15 cellular contexts compared by ENCODE assay signal in genomic region chr18:37481058-37481457, GRCh38.
DNase-seq lines count a peak whose midpoint lies in the region; FAIRE-seq and TF ChIP-seq lines count a peak whose summit lies in the region.
"Had no signal": no experiment of that assay in that cellular context is flagged by ENCODE, and none has a peak within 500 bp of the region (broad histone marks: within the 10 kb centered on the region; RNA-seq: fewer than 3 reads in every experiment).

No MANE protein-coding gene starts in this region.

- H3K36me3 Mint-ChIP-seq in chondrocyte (ENCODE audit: low read depth), result no peaks in the 10 kb centered on the region
- H3K36me3 Mint-ChIP-seq: CD4-positive, CD25-positive, alpha-beta regulatory T cell had no signal

- 0 out of 2 replicates have a peak overlapping the region, but pooled peaks have one; percentile 37 for H2BK15ac ChIP-seq in H1 (ENCODE audit: low read length)

- H3K4me1 Mint-ChIP-seq in chondrocyte (ENCODE audit: low read depth), result peaks cover 5% of the 10 kb centered on the region

- no peaks in the 10 kb centered on the region for H3K4me1 ChIP-seq in HEK293 (ENCODE audit: control insufficient read depth, insufficient read depth, low read length)
- H3K4me1 ChIP-seq in H1 (replicated peaks in 1 of 4; ENCODE audit: control insufficient read depth in 3 of 4, insufficient read depth in 4 of 4, low read length in 3 of 4), result peaks cover 3 to 17% (median 10%) of the 10 kb centered on the region in 4 experiments

- no peak overlapping the region for H3K27ac Mint-ChIP-seq in chondrocyte (ENCODE audit: unreplicated experiment)

- H4K20me1 ChIP-seq in H1 (replicated peaks in 1 of 2; ENCODE audit: control insufficient read depth in 1 of 2, insufficient read depth in 2 of 2, low read length in 2 of 2), result no peaks in the 10 kb centered on the region

- H2BK12ac ChIP-seq in H1 (ENCODE audit: low read depth, low read length), result no peak overlapping the region

- DNase-seq in Caki2 (ENCODE audit: low read depth) (peak; percentile 51), H1 (ENCODE audit: low read depth in 1 of 2, low spot score in 2 of 2) (no peak), left kidney (ENCODE audit: low read depth, low spot score) (peak; percentile 84), NCI-H1436 treated with DMSO at 0.1 percent for 48 hours (lab: John Stamatoyannopoulos, UW) (no peak), chondrocyte (ENCODE audit: low spot score) (no peak), amniotic stem cell (lab: John Stamatoyannopoulos, UW) (no peak)
- DNase-seq: CD4-positive, CD25-positive, alpha-beta regulatory T cell; GF-D8; NCI-H1092; NCI-H187; NCI-H526 had no signal

- TF ChIP-seq EP300 in H1 (IDR thresholded peaks at IDR 0.05; ENCODE audit: borderline replicate concordance in 1 of 2, low read depth in 2 of 2, low read length in 2 of 2), result no peak

- H3K23me2 ChIP-seq in H1 (ENCODE audit: low read depth, low read length), result peaks cover 4% of the 10 kb centered on the region

- H3K9me3 Mint-ChIP-seq in chondrocyte (ENCODE audit: low read depth), result no peaks in the 10 kb centered on the region

- TF ChIP-seq POLR2A in H1 (IDR thresholded peaks at IDR 0.05; ENCODE audit: control extremely low read depth in 1 of 2, low read depth in 2 of 2, low read length in 2 of 2), result no peak

- WGBS in H1 (ENCODE audit: extremely low coverage in 1 of 2, insufficient coverage in 1 of 2, insufficient read length in 1 of 2, insufficient replicate concordance in 2 of 2, low coverage in 1 of 2, low lambda C conversion rate in 2 of 2, missing lambda C conversion rate in 1 of 2), 2 experiments, result 80% methylated on average over 6 of the region's 6 CpGs; no CpG with 5 or more reads in 1 of the 2 experiments

- no peak for FAIRE-seq in H1 (lab: Jason Lieb, UNC)
- FAIRE-seq: HepG2 had no signal

- H3K14ac ChIP-seq in H1 (ENCODE audit: insufficient read length), result no peak overlapping the region

- H2AFZ ChIP-seq in H1 (ENCODE audit: low read length), result no peak overlapping the region

- POLR2A ChIA-PET in HEK293 (lab: Yijun Ruan, JAX), result no interaction called here
- POLR2A ChIA-PET in H1 (lab: Charles Lee; ENCODE audit: partially characterized antibody), result interaction anchor here (0.6 to 1.0 kb wide), 2 partner anchors 21 to 541 kb away, joined by 3 to 4 read pairs; no protein-coding TSS in a partner anchor

- H3K4ac ChIP-seq in H1 (replicated peaks; ENCODE audit: insufficient read length, low read depth, low read length), result no peak overlapping the region

- H4K5ac ChIP-seq in H1 (ENCODE audit: insufficient read length, low read depth, low read length), result no peak overlapping the region

- no peaks in the 10 kb centered on the region for H3K9me3 ChIP-seq in HEK293 (ENCODE audit: control insufficient read depth, insufficient read depth, low read depth, low read length)
- H3K9me3 ChIP-seq in H1 (ENCODE audit: insufficient read depth in 2 of 2, low read depth in 1 of 2, low read length in 1 of 2), result no peaks in the 10 kb centered on the region

- TF ChIP-seq CTCF in HEK293 (tag by site-specific recombination; IDR thresholded peaks at IDR 0.05) (no peak), H1 (IDR thresholded peaks at IDR 0.05; ENCODE audit: control extremely low read depth in 1 of 3, insufficient read depth in 1 of 3, low read depth in 1 of 3, low read length in 3 of 3) (peak in 2 of 3 experiments; percentile 1 to 11; a peak in 1 of 4 replicates), chondrocyte (IDR thresholded peaks at IDR 0.05) (no peak)

- H2BK20ac ChIP-seq in H1 (ENCODE audit: low read length), result no peak overlapping the region

- H3K4me3 Mint-ChIP-seq in chondrocyte (ENCODE audit: unreplicated experiment), result no peak overlapping the region
- H3K4me3 Mint-ChIP-seq: CD4-positive, CD25-positive, alpha-beta regulatory T cell had no signal

- H3K56ac ChIP-seq in H1 (replicated peaks; ENCODE audit: insufficient read length, low read depth, low read length), result no peak overlapping the region

- H2BK5ac ChIP-seq in H1 (ENCODE audit: low read depth, low read length), result no peak overlapping the region

- CTCF ChIA-PET in HEK293 (lab: Yijun Ruan, JAX), result interaction anchor here (0.6 to 1.5 kb wide), 4 partner anchors 8 to 248 kb away, joined by 3 read pairs; no protein-coding TSS in a partner anchor
- CTCF ChIA-PET in H1 (lab: Charles Lee; ENCODE audit: partially characterized antibody), result interaction anchor here (0.7 to 9.8 kb wide), 14 partner anchors 10 to 148 kb away, joined by 3 to 93 read pairs (median 4); no protein-coding TSS in a partner anchor

- no peak overlapping the region for H3K4me2 ChIP-seq in H1 (ENCODE audit: insufficient read depth in 1 of 2, low read depth in 2 of 2, low read length in 2 of 2)
- H3K4me2 ChIP-seq: KMS-11 had no signal

- H3K9ac ChIP-seq in H1 (replicated peaks in 1 of 4; ENCODE audit: extremely low read depth in 1 of 4, low read depth in 3 of 4, low read length in 3 of 4), result no peak overlapping the region
- H3K9ac ChIP-seq: KMS-11 had no signal

- H3K27me3 ChIP-seq in H1 (replicated peaks in 1 of 4; ENCODE audit: control insufficient read depth in 3 of 4, extremely low read depth in 1 of 4, insufficient read depth in 3 of 4, low read length in 3 of 4), result peaks cover 0 to 11% (median 6%) of the 10 kb centered on the region in 4 experiments; a peak in 6 of 7 replicates

- no peak overlapping the region for H3K18ac ChIP-seq in H1 (ENCODE audit: extremely low read depth, low read length)

- no peak overlapping the region for H2AK5ac ChIP-seq in H1 (ENCODE audit: low read depth, low read length)

- H4K91ac ChIP-seq in H1 (replicated peaks; ENCODE audit: insufficient read length, low read length), result no peak overlapping the region

- H3K36me3 ChIP-seq in HEK293 (ENCODE audit: control insufficient read depth in 2 of 2, insufficient read depth in 1 of 2, low read length in 2 of 2) (no peaks in the 10 kb centered on the region), H1 (ENCODE audit: control insufficient read depth in 2 of 4, insufficient read depth in 4 of 4, low read length in 3 of 4) (no peaks in the 10 kb centered on the region)

- H3K27ac ChIP-seq in HEK293 (ENCODE audit: extremely low read depth, low read depth, low read length) (no peak overlapping the region), H1 (ENCODE audit: low read depth, low read length) (no peak overlapping the region)
- H3K27ac ChIP-seq: KMS-11, SK-N-MC had no signal

- no peaks in the 10 kb centered on the region for H3K79me1 ChIP-seq in H1 (ENCODE audit: low read depth, low read length)

- peaks cover 72% of the 10 kb centered on the region for H3K27me3 Mint-ChIP-seq in chondrocyte (ENCODE audit: low read depth)

- H3K4me3 ChIP-seq in HEK293 (ENCODE audit: low read depth, low read length), result no peak overlapping the region
- no peak overlapping the region for H3K4me3 ChIP-seq in H1 (ENCODE audit: extremely low read depth in 1 of 4, insufficient read depth in 2 of 4, low read depth in 3 of 4, low read length in 4 of 4)
- H3K4me3 ChIP-seq: SK-N-MC had no signal

- in situ Hi-C loops in Caki2 (cut with HindIII; ENCODE audit: low pct_unique_long_range_greater_than_20kb, low sequenced_read_pairs), result no loop called here

- H3K79me2 ChIP-seq in H1 (ENCODE audit: control insufficient read depth in 1 of 2, insufficient read depth in 2 of 2, low read length in 2 of 2), result no peaks in the 10 kb centered on the region

- H4K8ac ChIP-seq in H1 (ENCODE audit: extremely low read depth, insufficient read depth, low read length), result no peak overlapping the region; the same call in 1 of the 2 replicates

- TF ChIP-seq RAD21 in H1 (IDR thresholded peaks at IDR 0.05 in 1 of 2, conservative IDR thresholded peaks at IDR 0.05 in 1 of 2; ENCODE audit: low read depth in 2 of 2, low read length in 2 of 2), result peak in 1 of 2 experiments; percentile 16; a peak in 1 of 4 replicates

- no peak overlapping the region for H3K23ac ChIP-seq in H1 (ENCODE audit: insufficient read length)

- no peak overlapping the region for H2BK120ac ChIP-seq in H1 (replicated peaks; ENCODE audit: low read depth, low read length)

TF ChIP-seq in HEK293, 187 proteins besides CTCF, POLR2A, EP300 and RAD21:
- TF ChIP-seq ZNF311 (tag by site-specific recombination; IDR thresholded peaks at IDR 0.05; ENCODE audit: borderline replicate concordance) (no peak), ZNF660 (tag by site-specific recombination; IDR thresholded peaks at IDR 0.05) (no peak), ZFHX2 (tag by site-specific recombination; conservative IDR thresholded peaks at IDR 0.05) (0 out of 2 replicates have a peak, but pooled peaks have one; percentile 9), ZNF776 (tag by site-specific recombination; IDR thresholded peaks at IDR 0.05; ENCODE audit: borderline replicate concordance) (no peak), ZNF362 (tag by site-specific recombination; IDR thresholded peaks at IDR 0.05) (no peak)

TF ChIP-seq in H1, 55 proteins besides CTCF, POLR2A, EP300 and RAD21 (continues in another document):
- TF ChIP-seq GABPA (IDR thresholded peaks at IDR 0.05; ENCODE audit: borderline replicate concordance, insufficient read depth, low read length), result no peak
- TF ChIP-seq SIN3A (conservative IDR thresholded peaks at IDR 0.05 in 1 of 2, IDR thresholded peaks at IDR 0.05 in 1 of 2; ENCODE audit: low read depth in 1 of 2, low read length in 2 of 2), result no peak
- no peak for TF ChIP-seq GTF2F1 (IDR thresholded peaks at IDR 0.05; ENCODE audit: borderline replicate concordance, low read depth, low read length)
- TF ChIP-seq NANOG (IDR thresholded peaks at IDR 0.05; ENCODE audit: insufficient read depth, low read depth, low read length, poor library complexity, severe bottlenecking), result no peak
- TF ChIP-seq RBBP5 (IDR thresholded peaks at IDR 0.05; ENCODE audit: borderline replicate concordance, low read depth, low read length), result no peak
- no peak for TF ChIP-seq TBP (IDR thresholded peaks at IDR 0.05; ENCODE audit: low read depth, low read length)
- no peak for TF ChIP-seq TAF1 (IDR thresholded peaks at IDR 0.05; ENCODE audit: low read depth, low read length)
- no peak for TF ChIP-seq POLR2AphosphoS5 (IDR thresholded peaks at IDR 0.05; ENCODE audit: low read depth, low read length)
- TF ChIP-seq CBX5 (IDR thresholded peaks at IDR 0.05; ENCODE audit: low read depth, low read length), result no peak
- TF ChIP-seq SP1 (IDR thresholded peaks at IDR 0.05; ENCODE audit: low read depth, low read length), result no peak
- TF ChIP-seq CTBP2 (IDR thresholded peaks at IDR 0.05; ENCODE audit: borderline replicate concordance, insufficient read depth, insufficient read length, low read length), result no peak
- TF ChIP-seq SUZ12 (IDR thresholded peaks at IDR 0.05; ENCODE audit: low read length), result no peak
- no peak for TF ChIP-seq CEBPB (IDR thresholded peaks at IDR 0.05; ENCODE audit: low read depth, low read length)

Comparison
In these comparisons a context has a peak if more than half of its experiments do, and no peak if none do; other contexts are left out.
1. DNase-seq: peak in Caki2 (single experiment) and left kidney (single experiment); none in H1 (0 of 2), NCI-H1436 treated with DMSO at 0.1 percent for 48 hours (single experiment), chondrocyte (single experiment) and amniotic stem cell (single experiment).
2. CTCF ChIP-seq: peak in H1 (2 of 3); none in HEK293 (single experiment) and chondrocyte (single experiment).